In the genomic region with DNA sequence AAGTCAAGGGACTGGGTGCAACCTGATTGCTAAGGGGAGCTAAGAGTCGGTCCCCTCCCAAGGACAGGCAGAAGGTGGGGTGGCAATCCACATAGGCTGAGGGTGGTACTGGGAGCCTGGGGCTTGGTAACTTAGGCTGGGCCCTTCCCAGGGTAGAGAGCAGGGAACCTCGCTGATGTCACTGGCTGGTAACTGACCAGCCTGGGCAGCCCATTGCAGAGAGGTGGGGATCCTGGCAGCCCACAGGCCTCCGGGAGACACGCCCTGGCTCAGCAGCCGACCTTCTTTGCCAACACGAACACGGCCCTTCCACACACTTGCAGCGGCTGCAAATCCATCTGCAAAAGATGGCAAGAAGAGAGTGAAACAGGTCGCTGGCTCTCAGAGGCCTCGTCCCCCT, we compare ENCODE assay signal across 21 cellular contexts. TPM values are rescaled to one million over a fixed set of nuclear protein-coding genes. Genes with fewer than 3 reads are reported as not detected.
DNase-seq lines count a peak whose midpoint lies in the region; ATAC-seq and TF ChIP-seq lines count a peak whose summit lies in the region.
"Had no signal": no experiment of that assay in that cellular context is flagged by ENCODE, and none has a peak within 500 bp of the region (broad histone marks: within the 10 kb centered on the region; RNA-seq: fewer than 3 reads in every experiment).

No MANE protein-coding gene starts in this region.

- H3K27me3 Mint-ChIP-seq in effector memory CD8-positive, alpha-beta T cell: peaks cover 7 to 22% of the 10 kb centered on the region in 2 donors
- H3K27me3 Mint-ChIP-seq: central memory CD8-positive, alpha-beta T cell; memory B cell had no signal

- H3K4me1 ChIP-seq in tibial artery: peaks cover 9 to 77% (median 52%) of the 10 kb centered on the region in 4 donors

- POLR2A ChIA-PET in RWPE1 (lab: Yijun Ruan, JAX; ENCODE audit: low non-redundant PET): no interaction called here

- H3K27ac ChIP-seq in RWPE1 (peak overlapping the region; percentile 99), tibial artery (peak overlapping the region; percentile 80 to 93)
- H3K27ac ChIP-seq: testis had no signal

- ATAC-seq in Right ventricle myocardium superior (ENCODE audit: poor library complexity) (peak; percentile 26), GM21723 (IDR thresholded peaks at IDR 0.05; ENCODE audit: unreplicated experiment) (no peak)
- no peak for ATAC-seq in effector memory CD8-positive, alpha-beta T cell (replicated peaks)
- ATAC-seq: natural killer cell had no signal

- H3K4me3 ChIP-seq in tibial artery: no peak overlapping the region
- H3K4me3 ChIP-seq: testis had no signal

- no peaks in the 10 kb centered on the region for H3K9me3 Mint-ChIP-seq in effector memory CD8-positive, alpha-beta T cell
- H3K9me3 Mint-ChIP-seq: central memory CD8-positive, alpha-beta T cell; HFFc6; memory B cell; natural killer cell had no signal

- no peaks in the 10 kb centered on the region for H3K9me3 ChIP-seq in tibial artery
- H3K9me3 ChIP-seq: testis had no signal

- H3K4me3 Mint-ChIP-seq in effector memory CD8-positive, alpha-beta T cell: no peak overlapping the region
- H3K4me3 Mint-ChIP-seq: central memory CD8-positive, alpha-beta T cell; HFFc6; memory B cell; natural killer cell had no signal

- CTCF ChIA-PET in RWPE1 (lab: Yijun Ruan, JAX): no interaction called here

- intact Hi-C loops in Right ventricle myocardium superior (cut with DNase I): no loop called here
- intact Hi-C loops in tibial artery (cut with DNase I; ENCODE audit: low total_unique reads): no loop called here

- DNase-seq in RWPE1 (ENCODE audit: low spot score) (no peak), Right ventricle myocardium superior (peak; percentile 80), myocyte (ENCODE audit: low read depth) (peak; percentile 41), tibial artery (peak in 1 of 2 donors; percentile 91), T1000 (lab: John Stamatoyannopoulos, UW) (no peak), HUDEP-2 (lab: John Stamatoyannopoulos, UW; ENCODE audit: unreplicated experiment in 76 of 76) (no peak)
- no peak for DNase-seq in effector memory CD8-positive, alpha-beta T cell
- DNase-seq: activated CD4-positive, alpha-beta T cell treated with anti-CD3 and anti-CD28 coated beads, Interleukin-2, amount 50 U/mL, for 1 hour; activated CD8-positive, alpha-beta memory T cell treated with anti-CD3 and anti-CD28 coated beads, Interleukin-2, amount 50 U/mL, for 48 hours; activated effector memory CD4-positive, alpha-beta T cell treated with anti-CD3 and anti-CD28 coated beads, Interleukin-2, amount 50 U/mL, for 16 hours; DMS79; effector CD4-positive, alpha-beta T cell; HFFc6; natural killer cell; NCI-H1048; NCI-H2081; NCI-H510A treated with DMSO at 0.1 percent for 48 hours; testis had no signal

- peaks cover 2% of the 10 kb centered on the region for H3K36me3 Mint-ChIP-seq in effector memory CD8-positive, alpha-beta T cell (ENCODE audit: insufficient read depth)
- H3K36me3 Mint-ChIP-seq: memory B cell, natural killer cell had no signal

- H3K4me1 Mint-ChIP-seq in effector memory CD8-positive, alpha-beta T cell (ENCODE audit: low read depth in 2 of 2): peaks cover 0 to 2% of the 10 kb centered on the region in 2 donors
- H3K4me1 Mint-ChIP-seq: central memory CD8-positive, alpha-beta T cell; natural killer cell had no signal

- no peaks in the 10 kb centered on the region for H3K27me3 ChIP-seq in tibial artery
- H3K27me3 ChIP-seq: testis had no signal

- TF ChIP-seq CTCF in RWPE1 (conservative IDR thresholded peaks at IDR 0.05; ENCODE audit: low read depth): no peak
- no peak for TF ChIP-seq CTCF in tibial artery (IDR thresholded peaks at IDR 0.05)

- H3K27ac Mint-ChIP-seq in effector memory CD8-positive, alpha-beta T cell: no peak overlapping the region
- H3K27ac Mint-ChIP-seq: HFFc6, memory B cell, natural killer cell had no signal

- peaks cover 23 to 45% (median 28%) of the 10 kb centered on the region in 3 donors for H3K36me3 ChIP-seq in tibial artery

RNA-seq across cellular contexts. Expression of a gene that starts 25.4 kb away (rescaled TPM):
- total RNA-seq in Right ventricle myocardium superior (76.1 TPM), myocyte (21.6 and 23.3 TPM in 2 replicates)
- 6.0 TPM for polyA plus RNA-seq in myocyte (2012)

RNA-seq across cellular contexts. Expression of a gene that starts 46.1 kb away (rescaled TPM):
- total RNA-seq in Right ventricle myocardium superior: 216 TPM
- 213 and 237 TPM in 2 replicates for total RNA-seq in myocyte
- polyA plus RNA-seq in myocyte (2012): 375 TPM

RNA-seq across cellular contexts. Expression of a gene that starts 54.9 kb away (rescaled TPM):
- total RNA-seq in Right ventricle myocardium superior (0.38 TPM), myocyte (not detected in 2 replicates)
- not detected for polyA plus RNA-seq in myocyte (2012)

Comparison
In these comparisons a context has a peak if more than half of its experiments do, and no peak if none do; other contexts are left out.
1. DNase-seq: peak in Right ventricle myocardium superior (single experiment) and myocyte (single experiment); none in RWPE1 (single experiment), effector memory CD8-positive, alpha-beta T cell (0 of 3), T1000 (single experiment) and HUDEP-2 (0 of 76).